8 cellular contexts compared by ENCODE assay signal in the genomic region with DNA sequence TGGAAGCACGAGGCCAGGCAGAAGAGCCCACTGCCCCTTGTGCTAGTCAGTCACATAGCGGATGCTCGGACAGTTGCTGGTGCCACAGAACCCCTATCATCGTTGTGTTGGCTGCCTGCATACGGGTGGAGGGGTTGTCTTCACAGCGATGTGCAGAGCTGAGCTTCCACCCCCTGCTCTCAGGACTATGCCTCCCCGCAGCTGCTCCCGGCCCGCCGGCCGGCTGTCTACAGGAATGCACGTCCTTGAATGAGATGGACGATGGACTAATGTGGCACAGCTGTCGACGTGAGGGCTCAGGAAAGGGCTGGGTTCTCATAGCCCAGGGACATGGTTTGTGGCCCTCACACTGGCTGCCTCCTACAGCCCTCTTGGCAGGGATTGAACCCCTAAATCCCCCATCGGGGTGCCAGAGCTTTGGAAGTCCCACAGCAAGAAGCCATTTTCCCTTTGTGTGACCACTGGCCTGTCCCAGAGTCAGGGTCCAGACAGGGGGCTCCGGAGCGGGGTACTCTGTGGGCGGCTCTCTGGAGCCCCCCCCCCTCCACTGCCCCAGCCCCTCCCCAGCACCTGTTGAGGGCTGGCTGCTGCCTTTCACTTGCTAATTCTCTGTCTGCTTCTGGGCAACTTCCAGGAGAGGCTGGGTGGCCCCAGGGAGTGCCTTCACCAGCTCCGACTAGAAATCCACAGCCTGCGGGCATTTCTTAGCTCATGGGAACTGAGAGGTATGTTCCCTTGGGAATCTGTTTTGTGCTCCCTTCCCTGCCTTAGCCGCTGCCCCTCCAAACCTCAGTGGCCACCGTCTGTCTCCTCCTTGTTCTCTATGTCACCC. TPM values are rescaled to one million over a fixed set of nuclear protein-coding genes. Genes with fewer than 3 reads are reported as not detected.
DNase-seq lines count a peak whose midpoint lies in the region; ATAC-seq and TF ChIP-seq lines count a peak whose summit lies in the region.

No MANE protein-coding gene starts in this region.

- H3K27ac ChIP-seq in thymus (ENCODE audit: low read depth), result peak overlapping the region; percentile 79

- WGBS in thymus, result 96% methylated on average over 23 of the region's 23 CpGs

- DNase-seq in activated naive CD8-positive, alpha-beta T cell treated with anti-CD3 and anti-CD28 coated beads for 36 hours, result no peak
- no peak for DNase-seq in mesothelial cell of epicardium (ENCODE audit: low spot score in 2 of 2, unreplicated experiment in 2 of 2)
- DNase-seq in UCSD-AML1 (lab: John Stamatoyannopoulos, UW; ENCODE audit: unreplicated experiment), result no peak

- no peaks in the 10 kb centered on the region for H3K27me3 ChIP-seq in thymus (ENCODE audit: control insufficient read depth, insufficient read depth)

- no peaks in the 10 kb centered on the region for H3K27me3 Mint-ChIP-seq in activated naive CD8-positive, alpha-beta T cell
- H3K27me3 Mint-ChIP-seq in activated naive CD8-positive, alpha-beta T cell treated with anti-CD3 and anti-CD28 coated beads for 36 hours, result no peaks in the 10 kb centered on the region
- no peaks in the 10 kb centered on the region for H3K27me3 Mint-ChIP-seq in activated T-helper 17 cell treated with anti-CD3 and anti-CD28 coated beads, Interleukin-2, amount 50 U/mL, for 72 hours
- H3K27me3 Mint-ChIP-seq in mesothelial cell of epicardium (ENCODE audit: low read depth), result no peaks in the 10 kb centered on the region

- H3K27ac Mint-ChIP-seq in activated naive CD8-positive, alpha-beta T cell, result peak overlapping the region; percentile 64
- H3K27ac Mint-ChIP-seq in activated naive CD8-positive, alpha-beta T cell treated with anti-CD3 and anti-CD28 coated beads for 36 hours, result no peak overlapping the region
- peak overlapping the region; percentile 95 for H3K27ac Mint-ChIP-seq in activated T-helper 17 cell treated with anti-CD3 and anti-CD28 coated beads, Interleukin-2, amount 50 U/mL, for 72 hours
- peak overlapping the region; percentile 54 for H3K27ac Mint-ChIP-seq in mesothelial cell of epicardium

- peaks cover 18% of the 10 kb centered on the region for H3K36me3 ChIP-seq in thymus (ENCODE audit: control insufficient read depth, insufficient read depth)

- no peaks in the 10 kb centered on the region for H3K36me3 Mint-ChIP-seq in activated naive CD8-positive, alpha-beta T cell
- peaks cover 38% of the 10 kb centered on the region for H3K36me3 Mint-ChIP-seq in activated naive CD8-positive, alpha-beta T cell treated with anti-CD3 and anti-CD28 coated beads for 36 hours
- peaks cover 81% of the 10 kb centered on the region for H3K36me3 Mint-ChIP-seq in activated T-helper 17 cell treated with anti-CD3 and anti-CD28 coated beads, Interleukin-2, amount 50 U/mL, for 72 hours (ENCODE audit: low read depth)
- peaks cover 11% of the 10 kb centered on the region for H3K36me3 Mint-ChIP-seq in mesothelial cell of epicardium

- no peaks in the 10 kb centered on the region for H3K9me3 Mint-ChIP-seq in activated naive CD8-positive, alpha-beta T cell (ENCODE audit: low read depth)
- no peaks in the 10 kb centered on the region for H3K9me3 Mint-ChIP-seq in activated naive CD8-positive, alpha-beta T cell treated with anti-CD3 and anti-CD28 coated beads for 36 hours
- no peaks in the 10 kb centered on the region for H3K9me3 Mint-ChIP-seq in activated T-helper 17 cell treated with anti-CD3 and anti-CD28 coated beads, Interleukin-2, amount 50 U/mL, for 72 hours
- peaks cover 4% of the 10 kb centered on the region for H3K9me3 Mint-ChIP-seq in mesothelial cell of epicardium

- no peak for TF ChIP-seq CTCF in mesothelial cell of epicardium (IDR thresholded peaks at IDR 0.05; ENCODE audit: unreplicated experiment)

- H3K4me3 Mint-ChIP-seq in activated naive CD8-positive, alpha-beta T cell, result no peak overlapping the region
- H3K4me3 Mint-ChIP-seq in activated naive CD8-positive, alpha-beta T cell treated with anti-CD3 and anti-CD28 coated beads for 36 hours, result no peak overlapping the region
- peak overlapping the region; percentile 69 for H3K4me3 Mint-ChIP-seq in activated T-helper 17 cell treated with anti-CD3 and anti-CD28 coated beads, Interleukin-2, amount 50 U/mL, for 72 hours
- H3K4me3 Mint-ChIP-seq in mesothelial cell of epicardium, result no peak overlapping the region

- H3K4me1 Mint-ChIP-seq in activated naive CD8-positive, alpha-beta T cell (ENCODE audit: low read depth), result peaks cover 76% of the 10 kb centered on the region
- H3K4me1 Mint-ChIP-seq in activated naive CD8-positive, alpha-beta T cell treated with anti-CD3 and anti-CD28 coated beads for 36 hours, result peaks cover 65% of the 10 kb centered on the region
- peaks cover 66% of the 10 kb centered on the region for H3K4me1 Mint-ChIP-seq in activated T-helper 17 cell treated with anti-CD3 and anti-CD28 coated beads, Interleukin-2, amount 50 U/mL, for 72 hours
- H3K4me1 Mint-ChIP-seq in mesothelial cell of epicardium, result peaks cover 13% of the 10 kb centered on the region

- no peak for ATAC-seq in activated T-helper 17 cell treated with anti-CD3 and anti-CD28 coated beads, Interleukin-2, amount 50 U/mL, for 72 hours (replicated peaks)
- no peak for ATAC-seq in GM21529 (IDR thresholded peaks at IDR 0.05; ENCODE audit: unreplicated experiment)
- ATAC-seq in GM19328 (IDR thresholded peaks at IDR 0.05; ENCODE audit: unreplicated experiment), result no peak

- no peaks in the 10 kb centered on the region for H3K9me3 ChIP-seq in thymus (ENCODE audit: control insufficient read depth)

- peaks cover 30% of the 10 kb centered on the region for H3K4me1 ChIP-seq in thymus (ENCODE audit: control insufficient read depth, insufficient read depth, low read length)

- no peak overlapping the region for H3K4me3 ChIP-seq in thymus (ENCODE audit: low read length)

RNA-seq across cellular contexts. Expression of a gene that starts 40.2 kb away (rescaled TPM):
- 1 to 10 TPM; 3.0 to 3.1 TPM for total RNA-seq in activated naive CD8-positive, alpha-beta T cell treated with anti-CD3 and anti-CD28 coated beads for 36 hours
- 1 to 10 TPM; 4.1 to 4.5 TPM for total RNA-seq in activated T-helper 17 cell treated with anti-CD3 and anti-CD28 coated beads, Interleukin-2, amount 50 U/mL, for 72 hours
- total RNA-seq in mesothelial cell of epicardium, result 1.9 to 2.3 TPM (median 2.1 TPM) in 3 replicates
- polyA plus RNA-seq in thymus, result 3.0 TPM

RNA-seq across cellular contexts. Expression of a gene that starts 40.9 kb away (rescaled TPM):
- total RNA-seq in activated naive CD8-positive, alpha-beta T cell treated with anti-CD3 and anti-CD28 coated beads for 36 hours, result 100 to 1,000 TPM; 306 to 312 TPM
- 100 to 1,000 TPM; 276 to 397 TPM for total RNA-seq in activated T-helper 17 cell treated with anti-CD3 and anti-CD28 coated beads, Interleukin-2, amount 50 U/mL, for 72 hours
- 338 to 343 TPM (median 342 TPM) in 3 replicates for total RNA-seq in mesothelial cell of epicardium
- polyA plus RNA-seq in thymus, result 219 TPM

RNA-seq across cellular contexts. Expression of a gene that starts 53.5 kb away (rescaled TPM):
- total RNA-seq in activated naive CD8-positive, alpha-beta T cell treated with anti-CD3 and anti-CD28 coated beads for 36 hours, result 1 to 10 TPM; 5.7 to 7.8 TPM
- 10 to 100 TPM in 1 of 2 donors, 1 to 10 TPM in 1; 6.7 to 10.3 TPM for total RNA-seq in activated T-helper 17 cell treated with anti-CD3 and anti-CD28 coated beads, Interleukin-2, amount 50 U/mL, for 72 hours
- 19.0 to 22.6 TPM (median 20.7 TPM) in 3 replicates for total RNA-seq in mesothelial cell of epicardium
- 37.1 TPM for polyA plus RNA-seq in thymus
